ENCODE assay signal across 18 cellular contexts in the genomic region with DNA sequence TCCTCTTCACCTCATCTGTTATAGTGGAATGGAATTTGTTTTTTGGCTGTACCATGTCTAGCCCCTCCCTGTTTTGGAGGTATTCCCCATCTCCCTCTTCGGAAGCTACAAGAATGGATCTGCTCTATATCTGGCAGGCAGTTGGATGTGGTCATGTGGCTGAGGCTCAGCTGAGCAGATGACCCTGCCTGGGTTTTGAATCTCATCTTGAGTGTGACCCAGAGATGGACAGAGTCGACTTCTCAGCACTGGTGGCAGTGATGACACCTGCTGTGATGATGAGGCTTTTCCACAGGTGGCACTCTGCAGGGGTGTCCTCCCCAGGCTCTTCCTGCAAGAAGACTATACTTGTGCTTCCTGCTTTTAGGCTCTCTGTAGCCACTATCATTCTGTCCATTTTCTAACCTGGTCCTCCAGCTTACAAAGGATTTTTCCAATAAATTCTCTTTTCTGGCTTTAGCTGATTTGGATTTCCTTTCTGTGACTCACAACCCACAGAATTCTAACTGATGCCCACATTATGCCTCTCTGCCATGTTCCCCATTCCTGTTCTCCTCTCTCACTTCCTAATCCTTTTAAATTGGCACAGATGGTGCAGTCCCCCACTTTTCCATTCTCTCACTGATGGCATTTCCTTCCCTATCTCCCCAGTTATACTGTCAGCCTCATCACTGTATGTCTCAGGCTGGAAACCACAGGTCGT. TPM values are rescaled to one million over a fixed set of nuclear protein-coding genes. Genes with fewer than 3 reads are reported as not detected.
DNase-seq lines count a peak whose midpoint lies in the region; ATAC-seq, FAIRE-seq and TF ChIP-seq lines count a peak whose summit lies in the region.
"Had no signal": no experiment of that assay in that cellular context is flagged by ENCODE, and none has a peak within 500 bp of the region (broad histone marks: within the 10 kb centered on the region; RNA-seq: fewer than 3 reads in every experiment).

No MANE protein-coding gene starts in this region.

- no TSS peak for BruUV-seq in IMR-90 (replicated peaks; lab: Mats Ljungman, UMichigan)

- H4K20me1 ChIP-seq in BLaER1 treated with 17β-estradiol and CSF1 and Interleukin-3, amounts not matched to agents 10 nM and 100 nM: no peaks in the 10 kb centered on the region
- H4K20me1 ChIP-seq in IMR-90 (ENCODE audit: insufficient read depth, low read length): no peaks in the 10 kb centered on the region
- H4K20me1 ChIP-seq: BLaER1 had no signal

- TF ChIP-seq POLR2A in IMR-90 (IDR thresholded peaks at IDR 0.05; ENCODE audit: low read depth, low read length): no peak

- no peak for TF ChIP-seq RAD21 in IMR-90 (IDR thresholded peaks at IDR 0.05; ENCODE audit: low read length)

- H2BK5ac ChIP-seq in IMR-90 (ENCODE audit: low read depth, low read length, poor library complexity, severe bottlenecking) (peak overlapping the region; percentile 72), mesenchymal stem cell (ENCODE audit: low read depth, low read length, poor library complexity, severe bottlenecking) (no peak overlapping the region)

- H3K36me3 Mint-ChIP-seq in mesothelial cell of epicardium: no peaks in the 10 kb centered on the region

- H3K27ac ChIP-seq in BLaER1 treated with 17β-estradiol and CSF1 and Interleukin-3, amounts not matched to agents 10 nM and 100 nM: peak overlapping the region in 6 of 11 experiments; percentile 27 to 87 (median 44); a peak in 10 of 22 replicates
- H3K27ac ChIP-seq in IMR-90 (ENCODE audit: insufficient read depth, low read length): no peak overlapping the region
- H3K27ac ChIP-seq in mesenchymal stem cell (ENCODE audit: low read length, poor library complexity, severe bottlenecking): no peak overlapping the region
- H3K27ac ChIP-seq: BLaER1, brain microvascular endothelial cell, SK-N-MC had no signal

- H3K4me1 Mint-ChIP-seq in mesothelial cell of epicardium: no peaks in the 10 kb centered on the region

- peak overlapping the region; percentile 49 to 81 for H2BK12ac ChIP-seq in mesenchymal stem cell (ENCODE audit: low read length in 2 of 2)

- H3K9me3 Mint-ChIP-seq in mesothelial cell of epicardium: peaks cover 17% of the 10 kb centered on the region

- H3K4me1 ChIP-seq in BLaER1 treated with 17β-estradiol and CSF1 and Interleukin-3, amounts not matched to agents 10 nM and 100 nM: peaks cover 6 to 91% (median 52%) of the 10 kb centered on the region in 10 experiments
- H3K4me1 ChIP-seq in IMR-90 (ENCODE audit: control insufficient read depth, insufficient read depth, low read length) (peaks cover 18% of the 10 kb centered on the region), mesenchymal stem cell (ENCODE audit: control insufficient read depth, insufficient read depth, low read depth, low read length) (peaks cover 8% of the 10 kb centered on the region)

- DNase-seq in IMR-90: peak; percentile 38
- DNase-seq in astrocyte of the spinal cord (ENCODE audit: low read depth, low spot score): peak; percentile 55
- DNase-seq in mesenchymal stem cell: no peak
- no peak for DNase-seq in D721Med (ENCODE audit: insufficient read length, low spot score)
- DNase-seq in mesothelial cell of epicardium (ENCODE audit: low spot score in 2 of 2, unreplicated experiment in 2 of 2): no peak
- DNase-seq in NCI-H748 treated with DMSO at 0.1 percent for 48 hours (lab: John Stamatoyannopoulos, UW): no peak
- DNase-seq: brain microvascular endothelial cell; DMS79; effector memory CD4-positive, alpha-beta T cell; H7; NCI-H1436 treated with DMSO at 0.1 percent for 48 hours; right cardiac atrium; stimulated activated CD4-positive, alpha-beta T cell treated with anti-CD3 and anti-CD28 coated beads, Interleukin-2, amount 100 ng/mL, for 48 hours had no signal

- H3K9ac ChIP-seq in BLaER1 treated with 17β-estradiol and CSF1 and Interleukin-3, amounts not matched to agents 10 nM and 100 nM: peak overlapping the region in 3 of 11 experiments; percentile 1 to 53 (median 26); a peak in 3 of 22 replicates
- no peak overlapping the region for H3K9ac ChIP-seq in IMR-90 (ENCODE audit: low read depth, low read length)
- peak overlapping the region; percentile 81 for H3K9ac ChIP-seq in mesenchymal stem cell (ENCODE audit: low read length)
- H3K9ac ChIP-seq: BLaER1 had no signal

- H2AK9ac ChIP-seq in IMR-90 (replicated peaks; ENCODE audit: low read depth, low read length, poor library complexity): peak overlapping the region; percentile 78

- H3K18ac ChIP-seq in IMR-90 (ENCODE audit: low read depth, low read length): peak overlapping the region; percentile 50; the same call in 1 of the 2 replicates
- no peak overlapping the region for H3K18ac ChIP-seq in mesenchymal stem cell (ENCODE audit: low read depth in 1 of 2, low read length in 2 of 2)

- no peak for FAIRE-seq in D721Med (lab: Jason Lieb, UNC)
- FAIRE-seq: frontal cortex had no signal

- H3K4ac ChIP-seq in IMR-90 (ENCODE audit: low read depth, low read length) (peak overlapping the region; percentile 65), mesenchymal stem cell (ENCODE audit: low read depth in 1 of 2, low read length in 2 of 2) (no peak overlapping the region)

- POLR2A ChIA-PET in IMR-90 (lab: Charles Lee; ENCODE audit: unreplicated experiment): no interaction called here

- peak overlapping the region; percentile 15; the same call in 1 of the 2 replicates for H4K5ac ChIP-seq in IMR-90 (ENCODE audit: low read depth, low read length)

- dilution Hi-C loops in IMR-90 (cut with HindIII; ENCODE audit: low sequenced_read_pairs, unreplicated experiment): no loop called here

- peak overlapping the region; percentile 75 for H2BK20ac ChIP-seq in IMR-90 (ENCODE audit: low read depth, low read length)

- no peaks in the 10 kb centered on the region for H3K27me3 ChIP-seq in BLaER1 treated with 17β-estradiol and CSF1 and Interleukin-3, amounts not matched to agents 10 nM and 100 nM
- no peaks in the 10 kb centered on the region for H3K27me3 ChIP-seq in IMR-90 (ENCODE audit: control insufficient read depth, insufficient read depth, low read length)
- no peaks in the 10 kb centered on the region for H3K27me3 ChIP-seq in mesenchymal stem cell (ENCODE audit: control insufficient read depth in 1 of 2, insufficient read depth in 1 of 2, low read length in 2 of 2)
- H3K27me3 ChIP-seq: BLaER1, brain microvascular endothelial cell had no signal

- no peak overlapping the region for H3K23ac ChIP-seq in IMR-90 (ENCODE audit: low read depth, low read length)
- H3K23ac ChIP-seq in mesenchymal stem cell (ENCODE audit: low read length in 2 of 2): no peak overlapping the region

- in situ Hi-C loops in IMR-90 (cut with MboI; ENCODE audit: low sequenced_read_pairs): no loop called here
- in situ Hi-C loops in astrocyte of the spinal cord (cut with HindIII; ENCODE audit: low sequenced_read_pairs): no loop called here

- H3K9me3 ChIP-seq in BLaER1 treated with 17β-estradiol and CSF1 and Interleukin-3, amounts not matched to agents 10 nM and 100 nM (replicated peaks in 1 of 11): peaks cover 0 to 33% (median 12%) of the 10 kb centered on the region in 11 experiments; a peak in 11 of 22 replicates
- H3K9me3 ChIP-seq in IMR-90 (ENCODE audit: control insufficient read depth, insufficient read depth, low read length) (no peaks in the 10 kb centered on the region), mesenchymal stem cell (ENCODE audit: control insufficient read depth, low read length) (peaks cover 10% of the 10 kb centered on the region)

- peaks cover 30% of the 10 kb centered on the region for H3K9me1 ChIP-seq in IMR-90 (ENCODE audit: insufficient read depth, low read length)

- intact Hi-C loops in IMR-90 (cut with micrococcal nuclease): no loop called here

- H3K27me3 Mint-ChIP-seq in mesothelial cell of epicardium (ENCODE audit: low read depth): peaks cover 48% of the 10 kb centered on the region

- TF ChIP-seq CTCF in IMR-90 (conservative IDR thresholded peaks at IDR 0.05; ENCODE audit: low read depth, low read length) (no peak), astrocyte of the spinal cord (IDR thresholded peaks at IDR 0.05; ENCODE audit: low read depth, low read length) (no peak), D721Med (IDR thresholded peaks at IDR 0.05; ENCODE audit: insufficient read depth, missing control alignments) (no peak), mesothelial cell of epicardium (IDR thresholded peaks at IDR 0.05; ENCODE audit: unreplicated experiment) (no peak)

- 80% methylated on average over 1 of the region's 3 CpGs; no CpG with 5 or more reads in 1 of the 2 experiments for WGBS in IMR-90 (ENCODE audit: extremely low coverage in 2 of 2, insufficient read length in 1 of 2), 2 experiments
- 86% methylated on average over 3 of the region's 3 CpGs for WGBS in mesenchymal stem cell

- H3K36me3 ChIP-seq in BLaER1 treated with 17β-estradiol and CSF1 and Interleukin-3, amounts not matched to agents 10 nM and 100 nM: 0 out of 22 replicates have a peak, but pooled peaks cover 0 to 3% (median 0%) of the 10 kb centered on the region in 11 experiments
- H3K36me3 ChIP-seq in IMR-90 (ENCODE audit: control insufficient read depth, insufficient read depth, low read length) (no peaks in the 10 kb centered on the region), mesenchymal stem cell (ENCODE audit: control insufficient read depth in 1 of 2, insufficient read depth in 2 of 2, low read depth in 1 of 2, low read length in 2 of 2) (no peaks in the 10 kb centered on the region)
- H3K36me3 ChIP-seq: BLaER1, brain microvascular endothelial cell had no signal

- H2BK120ac ChIP-seq in IMR-90 (ENCODE audit: low read depth, low read length) (peak overlapping the region; percentile 75), mesenchymal stem cell (ENCODE audit: low read depth, low read length) (no peak overlapping the region)

- H4K8ac ChIP-seq in IMR-90 (ENCODE audit: low read depth in 2 of 2, low read length in 2 of 2) (peak overlapping the region; percentile 38 to 69; a peak in 2 of 4 replicates), mesenchymal stem cell (ENCODE audit: low read length) (no peak overlapping the region)

- no peak overlapping the region for H3K4me3 Mint-ChIP-seq in mesothelial cell of epicardium

- H3K79me1 ChIP-seq in IMR-90 (ENCODE audit: low read depth in 1 of 2, low read length in 2 of 2): peaks cover 0 to 28% of the 10 kb centered on the region in 2 experiments; a peak in 3 of 4 replicates
- H3K79me1 ChIP-seq in mesenchymal stem cell (replicated peaks; ENCODE audit: low read length, poor library complexity, severe bottlenecking): no peaks in the 10 kb centered on the region

- H2AK5ac ChIP-seq in IMR-90 (ENCODE audit: low read depth, low read length) (peak overlapping the region; percentile 74), mesenchymal stem cell (ENCODE audit: low read length, severe bottlenecking) (no peak overlapping the region)

- no peak overlapping the region for H3K4me3 ChIP-seq in BLaER1 treated with 17β-estradiol and CSF1 and Interleukin-3, amounts not matched to agents 10 nM and 100 nM
- H3K4me3 ChIP-seq in IMR-90 (ENCODE audit: insufficient read depth, low read depth, low read length): no peak overlapping the region
- H3K4me3 ChIP-seq in astrocyte of the spinal cord (ENCODE audit: low read depth, low read length): no peak overlapping the region
- H3K4me3 ChIP-seq in mesenchymal stem cell (ENCODE audit: insufficient read depth in 1 of 2, low read depth in 1 of 2, low read length in 2 of 2): no peak overlapping the region
- H3K4me3 ChIP-seq: BLaER1, SK-N-MC had no signal

- H2AFZ ChIP-seq in IMR-90 (replicated peaks; ENCODE audit: low read length, poor library complexity) (no peak overlapping the region), mesenchymal stem cell (ENCODE audit: low read depth, low read length) (no peak overlapping the region)

- ATAC-seq in IMR-90 (ENCODE audit: low read depth) (no peak; the same call in 1 of the 2 replicates), HG02981 (IDR thresholded peaks at IDR 0.05; ENCODE audit: unreplicated experiment) (no peak)

- H3K14ac ChIP-seq in IMR-90 (replicated peaks; ENCODE audit: low read depth, low read length) (peak overlapping the region; percentile 73), mesenchymal stem cell (ENCODE audit: low read length in 2 of 2) (no peak overlapping the region)

- H2BK15ac ChIP-seq in IMR-90 (ENCODE audit: low read depth, low read length): peak overlapping the region; percentile 73; the same call in 1 of the 3 replicates
- no peak overlapping the region for H2BK15ac ChIP-seq in mesenchymal stem cell (ENCODE audit: low read depth, poor library complexity, severe bottlenecking)

- H3K56ac ChIP-seq in IMR-90 (ENCODE audit: extremely low read depth, insufficient read depth, low read length): no peak overlapping the region

- H4K91ac ChIP-seq in IMR-90 (ENCODE audit: insufficient read depth, low read depth, low read length) (peak overlapping the region; percentile 46), mesenchymal stem cell (ENCODE audit: low read length) (no peak overlapping the region)

- H3K4me2 ChIP-seq in BLaER1 treated with 17β-estradiol and CSF1 and Interleukin-3, amounts not matched to agents 10 nM and 100 nM: peak overlapping the region in 8 of 11 experiments; percentile 5 to 90 (median 72); a peak in 14 of 22 replicates
- no peak overlapping the region for H3K4me2 ChIP-seq in IMR-90 (ENCODE audit: low read depth, low read length)
- H3K4me2 ChIP-seq in mesenchymal stem cell (ENCODE audit: low read length, poor library complexity, severe bottlenecking): no peak overlapping the region
- H3K4me2 ChIP-seq: BLaER1 had no signal

- H3K27ac Mint-ChIP-seq in mesothelial cell of epicardium: no peak overlapping the region

- CTCF ChIA-PET in IMR-90 (lab: Yijun Ruan, JAX): interaction anchor here (2.1 kb wide), 1 partner anchor 44 kb away, joined by 12 read pairs; no protein-coding TSS in a partner anchor

RNA-seq across cellular contexts. Expression of gene ARHGAP22, which starts 7.5 kb away (rescaled TPM):
- 28.3 and 35.3 TPM in 2 replicates for total RNA-seq in IMR-90 (2012; rRNA removed)
- polyA plus RNA-seq in IMR-90 (2012; rRNA removed): 30.2 and 34.0 TPM in 2 replicates
- polyA plus RNA-seq in IMR-90 (2012; cell fraction: cytosol; rRNA removed): 18.9 and 22.2 TPM in 2 replicates
- 58.0 and 67.0 TPM in 2 replicates for polyA plus RNA-seq in IMR-90 (2012; cell fraction: nucleus; rRNA removed; ENCODE audit: low replicate concordance)
- 14.3 TPM for polyA plus RNA-seq in mesenchymal stem cell (2013, experiment 1 of 2)
- 14.4 TPM for polyA plus RNA-seq in mesenchymal stem cell (2013, experiment 2 of 2)
- 2.9 to 5.1 TPM (median 4.1 TPM) in 3 replicates for total RNA-seq in mesothelial cell of epicardium

Comparison
In these comparisons a context has a peak if more than half of its experiments do, and no peak if none do; other contexts are left out.
1. H3K27ac ChIP-seq: peak in BLaER1 treated with 17β-estradiol and CSF1 and Interleukin-3, amounts not matched to agents 10 nM and 100 nM (6 of 11); none in IMR-90 (single experiment) and mesenchymal stem cell (single experiment).
2. H3K4me2 ChIP-seq: peak in BLaER1 treated with 17β-estradiol and CSF1 and Interleukin-3, amounts not matched to agents 10 nM and 100 nM (8 of 11); none in IMR-90 (single experiment) and mesenchymal stem cell (single experiment).
3. DNase-seq: peak in IMR-90 (single experiment) and astrocyte of the spinal cord (single experiment); none in mesenchymal stem cell (single experiment), D721Med (single experiment), mesothelial cell of epicardium (0 of 2) and NCI-H748 treated with DMSO at 0.1 percent for 48 hours (single experiment).